ENCODE assay signal across 1 cellular context in genomic region chr11:63493127-63493526, GRCh38.
TF ChIP-seq lines count a peak whose summit lies in the region.

No MANE protein-coding gene starts in this region.

TF ChIP-seq in K562, 482 proteins besides CTCF, POLR2A, EP300 and RAD21:
- TF ChIP-seq PURB (CRISPR knock-in tag; IDR thresholded peaks at IDR 0.05; ENCODE audit: low read depth) (no peak), AFF1 (IDR thresholded peaks at IDR 0.05; ENCODE audit: low read depth in 1 of 2, partially characterized antibody in 2 of 2) (peak in 1 of 2 experiments; percentile 94), PHF20 (IDR thresholded peaks at IDR 0.05; ENCODE audit: partially characterized antibody) (peak; percentile 2), COPS2 (conservative IDR thresholded peaks at IDR 0.05) (no peak), ZNF512 (tag; IDR thresholded peaks at IDR 0.05) (peak; percentile 24; the same call in 1 of the 2 replicates)
